In genomic region chr4:139555705-139556070, GRCh38 we compare ENCODE assay signal across 8 cellular contexts. TPM values are rescaled to one million over a fixed set of nuclear protein-coding genes. Genes with fewer than 3 reads are reported as not detected.
DNase-seq lines count a peak whose midpoint lies in the region; ATAC-seq and TF ChIP-seq lines count a peak whose summit lies in the region.

No MANE protein-coding gene starts in this region.

- TF ChIP-seq CTCF in C4-2B (conservative IDR thresholded peaks at IDR 0.05) (no peak), KMS-11 (conservative IDR thresholded peaks at IDR 0.05; ENCODE audit: low read depth, low read length) (no peak), MCF 10A (IDR thresholded peaks at IDR 0.05; ENCODE audit: unreplicated experiment) (no peak), kidney epithelial cell (IDR thresholded peaks at IDR 0.05; ENCODE audit: insufficient read depth, low read length, poor library complexity, severe bottlenecking) (no peak)

- H3K27me3 ChIP-seq in KMS-11 (ENCODE audit: insufficient read depth, low read depth) (no peaks in the 10 kb centered on the region), kidney epithelial cell (ENCODE audit: control insufficient read depth, insufficient read depth, low read length) (peaks cover 7% of the 10 kb centered on the region), stomach smooth muscle (ENCODE audit: control insufficient read depth in 1 of 2, insufficient read depth in 2 of 2, low read length in 2 of 2) (no peaks in the 10 kb centered on the region)

- H3K9me3 Mint-ChIP-seq in MCF 10A (ENCODE audit: unreplicated experiment): no peaks in the 10 kb centered on the region

- H3K4me1 ChIP-seq in KMS-11 (ENCODE audit: low read depth, poor library complexity, severe bottlenecking) (peaks cover 58% of the 10 kb centered on the region), stomach smooth muscle (ENCODE audit: control insufficient read depth, insufficient read depth, low read length) (peaks cover 35% of the 10 kb centered on the region)

- H3K4me1 Mint-ChIP-seq in MCF 10A (ENCODE audit: insufficient read depth, unreplicated experiment): peaks cover 30% of the 10 kb centered on the region

- peak overlapping the region; percentile 97 for H3K9ac ChIP-seq in KMS-11
- peak overlapping the region; percentile 89 to 90 for H3K9ac ChIP-seq in stomach smooth muscle (ENCODE audit: low read length in 2 of 2)

- BruUV-seq in MCF 10A (replicated peaks; lab: Mats Ljungman, UMichigan): no TSS peak

- H3K4me3 ChIP-seq in KMS-11 (IDR thresholded peaks at IDR 0.05; ENCODE audit: insufficient read depth, low read depth, low read length) (peak overlapping the region; percentile 21), kidney epithelial cell (ENCODE audit: low read depth, low read length) (peak overlapping the region; percentile 77), stomach smooth muscle (ENCODE audit: low read length in 2 of 2) (peak overlapping the region; percentile 94 to 95)

- CTCF ChIA-PET in MCF 10A (lab: Yijun Ruan, JAX): interaction anchor here (1.2 to 2.7 kb wide), 3 partner anchors 12 to 48 kb away, joined by 3 to 10 read pairs (median 3); no protein-coding TSS in a partner anchor

- POLR2A ChIA-PET in MCF 10A (lab: Yijun Ruan, JAX): interaction anchor here (0.7 to 6.8 kb wide), 19 partner anchors 11 to 745 kb away, joined by 3 to 72 read pairs (median 9); partner anchors contain the start of genes ELF2, MGST2, NAA15 and NOCT

- peak overlapping the region; percentile 82 for H3K4me3 Mint-ChIP-seq in MCF 10A (ENCODE audit: unreplicated experiment)

- intact Hi-C loops in MCF 10A (cut with micrococcal nuclease): loop anchor here (1.0 to 10.0 kb wide), 2 partner anchors 45 to 101 kb away; partner anchors contain the start of gene RAB33B

- peaks cover 13% of the 10 kb centered on the region for H3K36me3 Mint-ChIP-seq in MCF 10A (ENCODE audit: insufficient read depth, unreplicated experiment)

- H3K36me3 ChIP-seq in KMS-11 (ENCODE audit: insufficient read depth) (no peaks in the 10 kb centered on the region), kidney epithelial cell (ENCODE audit: control insufficient read depth, insufficient read depth, low read length) (no peaks in the 10 kb centered on the region), stomach smooth muscle (ENCODE audit: control insufficient read depth in 2 of 2, insufficient read depth in 2 of 2, low read length in 2 of 2) (no peaks in the 10 kb centered on the region)

- H3K27ac Mint-ChIP-seq in MCF 10A (ENCODE audit: low read depth, unreplicated experiment): peak overlapping the region; percentile 73

- no peaks in the 10 kb centered on the region for H3K9me3 ChIP-seq in stomach smooth muscle (ENCODE audit: control insufficient read depth in 2 of 2, low read length in 2 of 2)

- H3K27ac ChIP-seq in C4-2B (peak overlapping the region; percentile 99), KMS-11 (peak overlapping the region; percentile 90), stomach smooth muscle (ENCODE audit: low read length) (peak overlapping the region; percentile 95)

- DNase-seq in MCF 10A (ENCODE audit: unreplicated experiment) (peak; percentile 60), kidney epithelial cell (ENCODE audit: low read depth) (no peak), DMS153 (lab: John Stamatoyannopoulos, UW) (no peak), RKO (ENCODE audit: low spot score) (no peak)

- H4K20me1 ChIP-seq in KMS-11 (ENCODE audit: insufficient read depth): peaks cover 20% of the 10 kb centered on the region; the same call in 1 of the 2 replicates

- H3K4me2 ChIP-seq in KMS-11: peak overlapping the region; percentile 79; the same call in 1 of the 2 replicates

- peaks cover 44% of the 10 kb centered on the region for H3K79me2 ChIP-seq in KMS-11 (ENCODE audit: insufficient read depth, low read depth)

- H3K27me3 Mint-ChIP-seq in MCF 10A (ENCODE audit: insufficient read depth, unreplicated experiment): no peaks in the 10 kb centered on the region

- peak overlapping the region; percentile 86 for H2AFZ ChIP-seq in KMS-11 (ENCODE audit: low read depth)

- peak; percentile 17 for ATAC-seq in GM19463 (IDR thresholded peaks at IDR 0.05; ENCODE audit: unreplicated experiment)

RNA-seq across cellular contexts. Expression of gene SETD7, which starts 0.3 kb away (rescaled TPM):
- total RNA-seq in MCF 10A (2022) (60.4 and 66.9 TPM in 2 replicates), kidney epithelial cell (37.7 and 38.7 TPM in 2 replicates)

Comparison
In these comparisons a context has a peak if more than half of its experiments do, and no peak if none do; other contexts are left out.
1. H3K4me3 ChIP-seq: peak in every context shown above with its lines; median percentile 94 in stomach smooth muscle; 77 in kidney epithelial cell; 21 in KMS-11.